In the genomic region with DNA sequence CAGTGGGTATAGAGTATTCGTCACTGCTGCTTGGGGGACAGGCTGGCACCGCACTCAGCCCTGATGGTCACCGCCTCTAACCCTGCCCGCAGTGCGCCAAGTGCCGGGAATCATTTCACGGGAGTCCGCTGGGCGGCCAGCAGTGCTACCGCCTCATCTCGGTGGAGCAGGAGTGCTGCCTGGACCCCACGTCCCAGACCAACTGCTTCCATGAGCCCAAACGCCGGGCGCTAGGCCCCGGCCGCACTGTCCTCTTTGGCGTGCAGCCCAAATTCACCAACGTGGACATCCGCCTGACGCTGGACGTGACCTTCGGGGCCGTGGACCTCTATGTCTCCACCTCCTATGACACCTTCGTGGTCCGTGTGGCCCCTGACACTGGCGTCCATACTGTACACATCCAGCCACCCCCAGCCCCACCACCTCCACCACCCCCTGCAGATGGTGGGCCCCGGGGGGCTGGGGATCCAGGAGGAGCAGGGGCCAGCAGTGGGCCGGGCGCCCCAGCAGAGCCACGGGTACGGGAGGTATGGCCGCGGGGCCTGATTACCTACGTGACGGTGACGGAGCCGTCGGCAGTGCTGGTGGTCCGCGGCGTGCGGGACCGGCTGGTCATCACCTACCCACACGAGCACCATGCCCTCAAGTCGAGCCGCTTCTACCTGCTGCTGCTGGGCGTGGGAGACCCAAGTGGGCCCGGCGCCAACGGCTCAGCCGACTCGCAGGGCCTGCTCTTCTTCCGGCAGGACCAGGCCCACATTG, we compare ENCODE assay signal across 27 cellular contexts. TPM values are rescaled to one million over a fixed set of nuclear protein-coding genes. Genes with fewer than 3 reads are reported as not detected.
DNase-seq lines count a peak whose midpoint lies in the region; ATAC-seq and TF ChIP-seq lines count a peak whose summit lies in the region.
"Had no signal": no experiment of that assay in that cellular context is flagged by ENCODE, and none has a peak within 500 bp of the region (broad histone marks: within the 10 kb centered on the region; RNA-seq: fewer than 3 reads in every experiment).

No MANE protein-coding gene starts in this region.

- no peak overlapping the region for H3K4me3 Mint-ChIP-seq in stimulated activated naive CD8-positive, alpha-beta T cell treated with anti-CD3 and anti-CD28 coated beads, Interleukin-15, amount 100 ng/mL, for 72 hours
- H3K4me3 Mint-ChIP-seq: CD14-positive monocyte; CD4-positive, alpha-beta memory T cell; CD4-positive, CD25-positive, alpha-beta regulatory T cell; CD8-positive, alpha-beta memory T cell had no signal

- no peak overlapping the region for H3K23ac ChIP-seq in mesenchymal stem cell (ENCODE audit: low read length in 2 of 2)

- no peak overlapping the region for H3K9ac ChIP-seq in mesenchymal stem cell (ENCODE audit: low read length)
- H3K9ac ChIP-seq: BLaER1 had no signal

- H3K18ac ChIP-seq in mesenchymal stem cell (ENCODE audit: low read depth in 1 of 2, low read length in 2 of 2): no peak overlapping the region

- H3K4me1 ChIP-seq in mesenchymal stem cell (ENCODE audit: control insufficient read depth, insufficient read depth, low read depth, low read length): no peaks in the 10 kb centered on the region
- peaks cover 0 to 16% (median 5%) of the 10 kb centered on the region in 6 donors for H3K4me1 ChIP-seq in spleen
- no peaks in the 10 kb centered on the region for H3K4me1 ChIP-seq in aorta (ENCODE audit: control insufficient read depth in 1 of 2, insufficient read depth in 2 of 2, low read length in 2 of 2)
- H3K4me1 ChIP-seq: BE2C had no signal

- H4K8ac ChIP-seq in mesenchymal stem cell (ENCODE audit: low read length): no peak overlapping the region

- H3K14ac ChIP-seq in mesenchymal stem cell (ENCODE audit: low read length in 2 of 2): no peak overlapping the region

- no peak overlapping the region for H2AK5ac ChIP-seq in mesenchymal stem cell (ENCODE audit: low read length, severe bottlenecking)

- no peak overlapping the region for H3K27ac Mint-ChIP-seq in stimulated activated naive CD8-positive, alpha-beta T cell treated with anti-CD3 and anti-CD28 coated beads, Interleukin-15, amount 100 ng/mL, for 72 hours
- H3K27ac Mint-ChIP-seq: CD4-positive, alpha-beta memory T cell; CD4-positive, CD25-positive, alpha-beta regulatory T cell had no signal

- no peak overlapping the region for H3K4me2 ChIP-seq in mesenchymal stem cell (ENCODE audit: low read length, poor library complexity, severe bottlenecking)
- H3K4me2 ChIP-seq: BLaER1 had no signal

- H3K4me3 ChIP-seq in mesenchymal stem cell (ENCODE audit: insufficient read depth in 1 of 2, low read depth in 1 of 2, low read length in 2 of 2) (no peak overlapping the region), spleen (no peak overlapping the region), aorta (ENCODE audit: low read length in 2 of 2) (no peak overlapping the region)
- H3K4me3 ChIP-seq: BLaER1, GM12878 had no signal

- peak; percentile 43 for ATAC-seq in stimulated activated naive CD8-positive, alpha-beta T cell treated with anti-CD3 and anti-CD28 coated beads, Interleukin-15, amount 100 ng/mL, for 72 hours
- no peak for ATAC-seq in stimulated activated naive CD8-positive, alpha-beta T cell treated with anti-CD3 and anti-CD28 coated beads, Interleukin-15, Interleukin-2, amounts not matched to agents 100 U/mL and 50 U/mL, for 24 hours
- ATAC-seq in aorta (ENCODE audit: low FRiP score): peak; percentile 9
- no peak for ATAC-seq in GM19455 (IDR thresholded peaks at IDR 0.05; ENCODE audit: unreplicated experiment)
- ATAC-seq in HG03521 (IDR thresholded peaks at IDR 0.05; ENCODE audit: unreplicated experiment): no peak
- ATAC-seq: GM12878 had no signal

- intact Hi-C loops in spleen (cut with DNase I; ENCODE audit: low total_unique reads): no loop called here
- intact Hi-C loops in aorta (cut with DNase I): no loop called here

- no peak for TF ChIP-seq POLR2A in spleen (IDR thresholded peaks at IDR 0.05)

- no peak overlapping the region for H2BK120ac ChIP-seq in mesenchymal stem cell (ENCODE audit: low read depth, low read length)

- H2BK12ac ChIP-seq in mesenchymal stem cell (ENCODE audit: low read length in 2 of 2): no peak overlapping the region

- TF ChIP-seq CTCF in spleen (IDR thresholded peaks at IDR 0.05 in 8 of 11, conservative IDR thresholded peaks at IDR 0.05 in 3 of 11): no peak

- H2BK5ac ChIP-seq in mesenchymal stem cell (ENCODE audit: low read depth, low read length, poor library complexity, severe bottlenecking): no peak overlapping the region

- no peak for DNase-seq in stimulated activated naive CD8-positive, alpha-beta T cell treated with anti-CD3 and anti-CD28 coated beads, Interleukin-15, amount 100 ng/mL, for 72 hours
- DNase-seq in stimulated activated naive CD8-positive, alpha-beta T cell treated with anti-CD3 and anti-CD28 coated beads, Interleukin-15, Interleukin-2, amounts not matched to agents 100 U/mL and 50 U/mL, for 24 hours: no peak
- DNase-seq in mesenchymal stem cell (no peak), spleen (peak; percentile 67), aorta (no peak), NCI-H1436 treated with DMSO at 0.1 percent for 48 hours (lab: John Stamatoyannopoulos, UW) (no peak)
- DNase-seq: 8988T; ACHN; BE2C; C1 segment of cervical spinal cord; CD4-positive, alpha-beta memory T cell; CD4-positive, CD25-positive, alpha-beta regulatory T cell; CD8-positive, alpha-beta memory T cell; COR-L47; DMS 273 treated with DMSO at 0.1 percent for 48 hours; DMS153; DMS53; DMS79; DND-41; EL; GDM1 had no signal

- H3K36me3 ChIP-seq in mesenchymal stem cell (ENCODE audit: control insufficient read depth in 1 of 2, insufficient read depth in 2 of 2, low read depth in 1 of 2, low read length in 2 of 2) (peaks cover 18 to 37% of the 10 kb centered on the region in 2 experiments), spleen (peaks cover 0 to 38% (median 10%) of the 10 kb centered on the region in 6 donors), aorta (ENCODE audit: control insufficient read depth in 1 of 2, insufficient read depth in 2 of 2, low read length in 1 of 2) (no peaks in the 10 kb centered on the region)

- H3K9me3 ChIP-seq in mesenchymal stem cell (ENCODE audit: control insufficient read depth, low read length) (no peaks in the 10 kb centered on the region), spleen (no peaks in the 10 kb centered on the region), aorta (ENCODE audit: control insufficient read depth, low read length) (no peaks in the 10 kb centered on the region)
- H3K9me3 ChIP-seq: BE2C, BLaER1 had no signal

- no peaks in the 10 kb centered on the region for H3K9me3 Mint-ChIP-seq in stimulated activated naive CD8-positive, alpha-beta T cell treated with anti-CD3 and anti-CD28 coated beads, Interleukin-15, amount 100 ng/mL, for 72 hours
- H3K9me3 Mint-ChIP-seq: CD4-positive, alpha-beta memory T cell; CD4-positive, CD25-positive, alpha-beta regulatory T cell; CD8-positive, alpha-beta memory T cell had no signal

- H3K4ac ChIP-seq in mesenchymal stem cell (ENCODE audit: low read depth in 1 of 2, low read length in 2 of 2): no peak overlapping the region

- H3K27ac ChIP-seq in mesenchymal stem cell (ENCODE audit: low read length, poor library complexity, severe bottlenecking): no peak overlapping the region
- no peak overlapping the region for H3K27ac ChIP-seq in spleen
- no peak overlapping the region for H3K27ac ChIP-seq in aorta (ENCODE audit: low read depth in 1 of 2, low read length in 2 of 2)
- H3K27ac ChIP-seq: BLaER1 had no signal

- 97% methylated on average over 54 of the region's 54 CpGs for WGBS in mesenchymal stem cell
- 93 to 96% (median 94%) methylated on average over 48 to 54 of the region's 54 CpGs for WGBS in spleen, 5 donors
- WGBS in aorta, 2 donors: 93 to 94% methylated on average over 54 of the region's 54 CpGs

- H3K4me1 Mint-ChIP-seq in stimulated activated naive CD8-positive, alpha-beta T cell treated with anti-CD3 and anti-CD28 coated beads, Interleukin-15, amount 100 ng/mL, for 72 hours: peaks cover 22% of the 10 kb centered on the region

- H2AFZ ChIP-seq in mesenchymal stem cell (ENCODE audit: low read depth, low read length): no peak overlapping the region

- H3K79me1 ChIP-seq in mesenchymal stem cell (replicated peaks; ENCODE audit: low read length, poor library complexity, severe bottlenecking): no peaks in the 10 kb centered on the region

- H3K27me3 Mint-ChIP-seq in stimulated activated naive CD8-positive, alpha-beta T cell treated with anti-CD3 and anti-CD28 coated beads, Interleukin-15, amount 100 ng/mL, for 72 hours: peaks cover 9% of the 10 kb centered on the region

- peak overlapping the region; percentile 44 for H2BK15ac ChIP-seq in mesenchymal stem cell (ENCODE audit: low read depth, poor library complexity, severe bottlenecking)

- H4K91ac ChIP-seq in mesenchymal stem cell (ENCODE audit: low read length): no peak overlapping the region

- H3K27me3 ChIP-seq in mesenchymal stem cell (ENCODE audit: control insufficient read depth in 1 of 2, insufficient read depth in 1 of 2, low read length in 2 of 2) (peaks cover 14 to 20% of the 10 kb centered on the region in 2 experiments), spleen (replicated peaks in 1 of 7) (peaks cover 0 to 8% (median 0%) of the 10 kb centered on the region in 7 donors), aorta (ENCODE audit: control insufficient read depth in 1 of 2, insufficient read depth in 2 of 2, low read length in 1 of 2) (no peaks in the 10 kb centered on the region)
- H3K27me3 ChIP-seq: BLaER1 had no signal

RNA-seq across cellular contexts. Expression of gene CNFN, which starts 14.5 kb away (rescaled TPM):
- polyA plus RNA-seq in mesenchymal stem cell (2013, experiment 1 of 2): 2.6 TPM
- polyA plus RNA-seq in mesenchymal stem cell (2013, experiment 2 of 2): 3.9 TPM
- total RNA-seq in spleen (1 to 10 TPM in 4 of 7 donors, under 1 TPM in 1, not detected in 2; 0.80 to 2.8 (median 2.5) TPM), aorta (1 to 10 TPM in 1 of 2 donors, not detected in 1; 1.1 TPM)
- polyA plus RNA-seq in spleen (10 to 100 TPM; 13.1 to 16.8 (median 15.7) TPM), aorta (1 to 10 TPM in 1 of 2 donors, under 1 TPM in 1; 0.51 to 3.0 TPM)
- total RNA-seq: A673; CD4-positive, alpha-beta memory T cell; CD4-positive, CD25-positive, alpha-beta regulatory T cell; CD8-positive, alpha-beta memory T cell; GM12878 had no signal
- polyA plus RNA-seq: CD8-positive, alpha-beta memory T cell had no signal

RNA-seq across cellular contexts. Expression of gene MEGF8, which starts 50.2 kb away (rescaled TPM):
- 19.0 TPM for polyA plus RNA-seq in mesenchymal stem cell (2013, experiment 1 of 2)
- polyA plus RNA-seq in mesenchymal stem cell (2013, experiment 2 of 2): 17.8 TPM
- 10 to 100 TPM; 15.3 to 26.2 (median 22.5) TPM for total RNA-seq in spleen
- 10 to 100 TPM in 1 of 3 donors, 1 to 10 TPM in 2; 2.3 to 11.0 (median 2.5) TPM for polyA plus RNA-seq in spleen
- total RNA-seq in aorta: 10 to 100 TPM; 17.5 to 26.4 TPM
- 1 to 10 TPM; 5.9 to 7.2 TPM for polyA plus RNA-seq in aorta

RNA-seq across cellular contexts. Expression of gene LIPE, which starts 51.6 kb away (rescaled TPM):
- polyA plus RNA-seq in mesenchymal stem cell (2013, experiment 1 of 2): 1.6 TPM
- 2.0 TPM for polyA plus RNA-seq in mesenchymal stem cell (2013, experiment 2 of 2)
- total RNA-seq in spleen: 10 to 100 TPM; 20.7 to 43.7 (median 25.3) TPM
- polyA plus RNA-seq in spleen: 10 to 100 TPM; 20.6 to 39.5 (median 21.1) TPM
- total RNA-seq in aorta: 10 to 100 TPM in 1 of 2 donors, 1 to 10 TPM in 1; 7.4 to 12.1 TPM
- 1 to 10 TPM; 1.4 to 3.6 TPM for polyA plus RNA-seq in aorta
- polyA plus RNA-seq: CD14-positive monocyte had no signal

Comparison
In these comparisons a context has a peak if more than half of its experiments do, and no peak if none do; other contexts are left out.
1. ATAC-seq: peak in stimulated activated naive CD8-positive, alpha-beta T cell treated with anti-CD3 and anti-CD28 coated beads, Interleukin-15, amount 100 ng/mL, for 72 hours (single experiment) and aorta (single experiment); none in stimulated activated naive CD8-positive, alpha-beta T cell treated with anti-CD3 and anti-CD28 coated beads, Interleukin-15, Interleukin-2, amounts not matched to agents 100 U/mL and 50 U/mL, for 24 hours (single experiment), GM19455 (single experiment) and HG03521 (single experiment).